Comparison of ENCODE assay signal across 11 cellular contexts in genomic region chr7:137932881-137933269, GRCh38.
A peak's percentile ranks its signal among the peaks of the same experiment; 100 is the strongest.
DNase-seq lines count a peak whose midpoint lies in the region; ATAC-seq and TF ChIP-seq lines count a peak whose summit lies in the region.
"Had no signal": no experiment of that assay in that cellular context is flagged by ENCODE, and none has a peak within 500 bp of the region (broad histone marks: within the 10 kb centered on the region; RNA-seq: fewer than 3 reads in every experiment).

No MANE protein-coding gene starts in this region.

- H3K4me1 Mint-ChIP-seq in activated naive CD8-positive, alpha-beta T cell (ENCODE audit: low read depth) = peaks cover 31% of the 10 kb centered on the region
- peaks cover 41% of the 10 kb centered on the region for H3K4me1 Mint-ChIP-seq in activated naive CD8-positive, alpha-beta T cell treated with anti-CD3 and anti-CD28 coated beads, Interleukin-2, amount 50 U/mL, for 24 hours
- peaks cover 65% of the 10 kb centered on the region for H3K4me1 Mint-ChIP-seq in dendritic cell treated with granulocyte-macrophage colony-stimulating factor and Interleukin-4, amounts not matched to agents 40 ng/mL and 50 ng/mL, for 4 days (ENCODE audit: low read depth)
- peaks cover 49% of the 10 kb centered on the region for H3K4me1 Mint-ChIP-seq in mesothelial cell of epicardium

- H3K9me3 Mint-ChIP-seq in activated naive CD8-positive, alpha-beta T cell (ENCODE audit: low read depth) = no peaks in the 10 kb centered on the region
- no peaks in the 10 kb centered on the region for H3K9me3 Mint-ChIP-seq in activated naive CD8-positive, alpha-beta T cell treated with anti-CD3 and anti-CD28 coated beads, Interleukin-2, amount 50 U/mL, for 24 hours
- no peaks in the 10 kb centered on the region for H3K9me3 Mint-ChIP-seq in dendritic cell treated with granulocyte-macrophage colony-stimulating factor and Interleukin-4, amounts not matched to agents 40 ng/mL and 50 ng/mL, for 4 days
- H3K9me3 Mint-ChIP-seq in mesothelial cell of epicardium = no peaks in the 10 kb centered on the region

- intact Hi-C loops in dendritic cell treated with granulocyte-macrophage colony-stimulating factor and Interleukin-4, amounts not matched to agents 40 ng/mL and 50 ng/mL, for 4 days (cut with micrococcal nuclease) = no loop called here

- H3K36me3 Mint-ChIP-seq in activated naive CD8-positive, alpha-beta T cell = peaks cover 13% of the 10 kb centered on the region
- H3K36me3 Mint-ChIP-seq in activated naive CD8-positive, alpha-beta T cell treated with anti-CD3 and anti-CD28 coated beads, Interleukin-2, amount 50 U/mL, for 24 hours (ENCODE audit: low read depth) = peaks cover under 1% of the 10 kb centered on the region
- H3K36me3 Mint-ChIP-seq in dendritic cell treated with granulocyte-macrophage colony-stimulating factor and Interleukin-4, amounts not matched to agents 40 ng/mL and 50 ng/mL, for 4 days (ENCODE audit: low read depth) = peaks cover 11% of the 10 kb centered on the region
- peaks cover 5% of the 10 kb centered on the region for H3K36me3 Mint-ChIP-seq in mesothelial cell of epicardium

- no peak for TF ChIP-seq CTCF in mesothelial cell of epicardium (IDR thresholded peaks at IDR 0.05; ENCODE audit: unreplicated experiment)

- H3K27me3 Mint-ChIP-seq in activated naive CD8-positive, alpha-beta T cell = no peaks in the 10 kb centered on the region
- no peaks in the 10 kb centered on the region for H3K27me3 Mint-ChIP-seq in activated naive CD8-positive, alpha-beta T cell treated with anti-CD3 and anti-CD28 coated beads, Interleukin-2, amount 50 U/mL, for 24 hours
- no peaks in the 10 kb centered on the region for H3K27me3 Mint-ChIP-seq in dendritic cell treated with granulocyte-macrophage colony-stimulating factor and Interleukin-4, amounts not matched to agents 40 ng/mL and 50 ng/mL, for 4 days
- H3K27me3 Mint-ChIP-seq in mesothelial cell of epicardium (ENCODE audit: low read depth) = no peaks in the 10 kb centered on the region

- H3K27ac Mint-ChIP-seq in activated naive CD8-positive, alpha-beta T cell = peak overlapping the region; percentile 6
- no peak overlapping the region for H3K27ac Mint-ChIP-seq in activated naive CD8-positive, alpha-beta T cell treated with anti-CD3 and anti-CD28 coated beads, Interleukin-2, amount 50 U/mL, for 24 hours
- H3K27ac Mint-ChIP-seq in dendritic cell treated with granulocyte-macrophage colony-stimulating factor and Interleukin-4, amounts not matched to agents 40 ng/mL and 50 ng/mL, for 4 days = peak overlapping the region; percentile 55
- peak overlapping the region; percentile 86 for H3K27ac Mint-ChIP-seq in mesothelial cell of epicardium

- no peak for DNase-seq in activated naive CD8-positive, alpha-beta T cell treated with anti-CD3 and anti-CD28 coated beads, Interleukin-2, amount 50 U/mL, for 24 hours
- DNase-seq in mesothelial cell of epicardium (ENCODE audit: low spot score in 2 of 2, unreplicated experiment in 2 of 2) (no peak), globus pallidus (ENCODE audit: low spot score) (no peak), RPMI8226 (no peak), NCI-H748 (lab: John Stamatoyannopoulos, UW; ENCODE audit: unreplicated experiment) (no peak)
- DNase-seq: activated effector memory CD4-positive, alpha-beta T cell treated with Interleukin-2 at 50 U/mL for 16 hours; COR-L47; NCI-H510A treated with DMSO at 0.1 percent for 48 hours had no signal

- no peak for ATAC-seq in activated naive CD8-positive, alpha-beta T cell treated with anti-CD3 and anti-CD28 coated beads, Interleukin-2, amount 50 U/mL, for 24 hours
- no peak for ATAC-seq in HG03378 (IDR thresholded peaks at IDR 0.05; ENCODE audit: unreplicated experiment)

- no peak overlapping the region for H3K4me3 Mint-ChIP-seq in activated naive CD8-positive, alpha-beta T cell
- H3K4me3 Mint-ChIP-seq in activated naive CD8-positive, alpha-beta T cell treated with anti-CD3 and anti-CD28 coated beads, Interleukin-2, amount 50 U/mL, for 24 hours = no peak overlapping the region
- no peak overlapping the region for H3K4me3 Mint-ChIP-seq in dendritic cell treated with granulocyte-macrophage colony-stimulating factor and Interleukin-4, amounts not matched to agents 40 ng/mL and 50 ng/mL, for 4 days
- H3K4me3 Mint-ChIP-seq in mesothelial cell of epicardium = no peak overlapping the region
